In the genomic region with DNA sequence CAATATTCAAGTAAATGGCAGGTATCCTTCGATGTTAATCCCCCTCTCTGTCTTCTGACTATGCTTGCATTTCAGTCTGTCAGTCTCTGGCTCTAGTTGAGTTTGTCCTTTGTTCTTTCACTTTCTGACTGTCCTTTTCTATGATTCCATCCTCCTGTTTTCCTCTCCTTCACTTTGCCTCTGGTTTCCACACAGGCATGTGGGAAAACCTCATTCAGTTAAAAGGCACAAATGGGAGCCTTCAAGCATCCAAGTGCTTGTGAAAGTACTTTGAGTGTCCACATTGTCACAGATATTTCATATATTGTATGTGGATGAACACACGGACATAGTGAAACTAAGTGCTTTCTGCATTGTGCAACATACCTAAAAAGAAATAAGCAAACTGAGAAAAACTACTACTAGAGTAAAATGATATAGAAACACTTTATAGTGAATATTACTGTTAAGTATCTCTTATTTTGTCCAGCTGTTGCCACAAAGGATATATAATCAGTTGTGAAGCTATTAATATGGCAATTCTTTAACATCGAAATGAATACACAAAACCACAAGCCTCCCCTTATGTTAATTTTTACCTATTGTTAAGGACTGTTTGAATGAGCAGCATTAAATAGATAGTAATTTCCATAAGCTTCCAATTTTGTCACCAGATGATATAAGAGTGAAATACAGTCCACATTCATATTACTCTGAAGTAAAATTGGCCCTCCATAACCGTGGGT, we compare ENCODE assay signal across 11 cellular contexts.
DNase-seq lines count a peak whose midpoint lies in the region; ATAC-seq, FAIRE-seq and TF ChIP-seq lines count a peak whose summit lies in the region.
"Had no signal": no experiment of that assay in that cellular context is flagged by ENCODE, and none has a peak within 500 bp of the region (broad histone marks: within the 10 kb centered on the region; RNA-seq: fewer than 3 reads in every experiment).

No MANE protein-coding gene starts in this region.

- no peaks in the 10 kb centered on the region for H3K9me3 ChIP-seq in small intestine (ENCODE audit: control insufficient read depth, low read depth)
- no peaks in the 10 kb centered on the region for H3K9me3 ChIP-seq in SK-N-SH
- no peaks in the 10 kb centered on the region for H3K9me3 ChIP-seq in gastroesophageal sphincter

- peaks cover 63% of the 10 kb centered on the region for H3K79me2 ChIP-seq in SK-N-SH (ENCODE audit: insufficient read depth)

- H3K4me3 Mint-ChIP-seq in activated CD8-positive, alpha-beta memory T cell treated with anti-CD3 and anti-CD28 coated beads, Interleukin-2, amount 10 ng/mL, durations not matched to agents 7 days and 5 days: peak overlapping the region; percentile 89
- peak overlapping the region; percentile 37 for H3K4me3 Mint-ChIP-seq in activated B cell treated with CpG ODN at 0.5 μM for 24 hours

- H2AFZ ChIP-seq in SK-N-SH (ENCODE audit: low read depth): no peak overlapping the region

- peaks cover 42% of the 10 kb centered on the region for H3K36me3 Mint-ChIP-seq in activated CD8-positive, alpha-beta memory T cell treated with anti-CD3 and anti-CD28 coated beads, Interleukin-2, amount 10 ng/mL, durations not matched to agents 7 days and 5 days
- H3K36me3 Mint-ChIP-seq in activated B cell treated with CpG ODN at 0.5 μM for 24 hours (ENCODE audit: low read depth): peaks cover 69% of the 10 kb centered on the region

- no peak for TF ChIP-seq POLR2A in gastroesophageal sphincter (IDR thresholded peaks at IDR 0.05)

- H3K4me1 Mint-ChIP-seq in activated CD8-positive, alpha-beta memory T cell treated with anti-CD3 and anti-CD28 coated beads, Interleukin-2, amount 10 ng/mL, durations not matched to agents 7 days and 5 days: peaks cover 51% of the 10 kb centered on the region
- H3K4me1 Mint-ChIP-seq in activated B cell treated with CpG ODN at 0.5 μM for 24 hours: peaks cover 63% of the 10 kb centered on the region

- DNase-seq in activated CD8-positive, alpha-beta memory T cell treated with anti-CD3 and anti-CD28 coated beads, Interleukin-2, amount 10 ng/mL, durations not matched to agents 7 days and 5 days: no peak
- DNase-seq in activated CD8-positive, alpha-beta memory T cell treated with anti-CD3 and anti-CD28 coated beads, Interleukin-2, amount 50 U/mL, for 4 hours: no peak
- DNase-seq in activated B cell treated with CpG ODN at 0.5 μM for 24 hours (no peak), small intestine (peak; percentile 22), SK-N-SH (no peak), NCI-H2171 treated with DMSO at 0.1 percent for 48 hours (lab: John Stamatoyannopoulos, UW) (no peak)
- DNase-seq: GOT3, NCI-H1436 treated with DMSO at 0.1 percent for 48 hours had no signal

- no peaks in the 10 kb centered on the region for H3K9me3 Mint-ChIP-seq in activated CD8-positive, alpha-beta memory T cell treated with anti-CD3 and anti-CD28 coated beads, Interleukin-2, amount 10 ng/mL, durations not matched to agents 7 days and 5 days (ENCODE audit: low read depth)
- H3K9me3 Mint-ChIP-seq in activated B cell treated with CpG ODN at 0.5 μM for 24 hours: no peaks in the 10 kb centered on the region

- WGBS in small intestine, 3 donors: 53 to 73% (median 66%) methylated on average over 4 of the region's 4 CpGs
- WGBS in SK-N-SH (ENCODE audit: low lambda C conversion rate): 91% methylated on average over 4 of the region's 4 CpGs
- WGBS in gastroesophageal sphincter (ENCODE audit: low coverage in 1 of 2), 2 donors: 69% methylated on average over 4 of the region's 4 CpGs

- peak overlapping the region; percentile 99 for H3K27ac Mint-ChIP-seq in activated CD8-positive, alpha-beta memory T cell treated with anti-CD3 and anti-CD28 coated beads, Interleukin-2, amount 10 ng/mL, durations not matched to agents 7 days and 5 days
- H3K27ac Mint-ChIP-seq in activated B cell treated with CpG ODN at 0.5 μM for 24 hours: peak overlapping the region; percentile 46

- H3K4me1 ChIP-seq in small intestine (ENCODE audit: control insufficient read depth in 2 of 2, insufficient read depth in 1 of 2, low read depth in 1 of 2, low read length in 1 of 2) (peaks cover 3 to 17% of the 10 kb centered on the region in 2 donors), SK-N-SH (ENCODE audit: control insufficient read depth in 1 of 2, insufficient read depth in 2 of 2, low read depth in 1 of 2, low read length in 1 of 2) (peaks cover 32 to 35% of the 10 kb centered on the region in 2 experiments), gastroesophageal sphincter (peaks cover 15 to 82% (median 22%) of the 10 kb centered on the region in 3 donors)

- H4K20me1 ChIP-seq in SK-N-SH (ENCODE audit: insufficient read depth): peaks cover 33% of the 10 kb centered on the region

- no peak overlapping the region for H3K4me2 ChIP-seq in SK-N-SH

- H3K4me3 ChIP-seq in small intestine (ENCODE audit: low read depth in 1 of 2, low read length in 2 of 2): no peak overlapping the region
- no peak overlapping the region for H3K4me3 ChIP-seq in SK-N-SH (ENCODE audit: low read depth in 2 of 2, low read length in 1 of 2)
- H3K4me3 ChIP-seq in gastroesophageal sphincter: no peak overlapping the region

- H3K27me3 ChIP-seq in small intestine (ENCODE audit: control insufficient read depth in 2 of 2, insufficient read depth in 2 of 2, low read length in 2 of 2) (no peaks in the 10 kb centered on the region), SK-N-SH (ENCODE audit: insufficient read depth) (no peaks in the 10 kb centered on the region), gastroesophageal sphincter (no peaks in the 10 kb centered on the region)

- TF ChIP-seq EP300 in SK-N-SH (IDR thresholded peaks at IDR 0.05; ENCODE audit: borderline replicate concordance in 1 of 2, low read depth in 1 of 2, low read length in 1 of 2) (no peak), gastroesophageal sphincter (IDR thresholded peaks at IDR 0.05) (no peak)

- H3F3A ChIP-seq in SK-N-SH (replicated peaks; ENCODE audit: insufficient read depth): peaks cover 30% of the 10 kb centered on the region

- H3K27ac ChIP-seq in small intestine (ENCODE audit: low read depth in 1 of 2, low read length in 1 of 2) (peak overlapping the region in 1 of 2 donors; percentile 4), SK-N-SH (ENCODE audit: low read depth in 2 of 2, low read length in 1 of 2) (no peak overlapping the region), gastroesophageal sphincter (peak overlapping the region in 2 of 4 donors; percentile 34 to 71)

- intact Hi-C loops in activated B cell treated with CpG ODN at 0.5 μM for 24 hours (cut with micrococcal nuclease): loop anchor here (5.0 kb wide), 1 partner anchor 33 kb away; no protein-coding TSS in a partner anchor

- no peaks in the 10 kb centered on the region for H3K27me3 Mint-ChIP-seq in activated CD8-positive, alpha-beta memory T cell treated with anti-CD3 and anti-CD28 coated beads, Interleukin-2, amount 10 ng/mL, durations not matched to agents 7 days and 5 days
- H3K27me3 Mint-ChIP-seq in activated B cell treated with CpG ODN at 0.5 μM for 24 hours: no peaks in the 10 kb centered on the region

- ATAC-seq in activated CD8-positive, alpha-beta memory T cell treated with anti-CD3 and anti-CD28 coated beads, Interleukin-2, amount 10 ng/mL, durations not matched to agents 7 days and 5 days: peak; percentile 55
- ATAC-seq in HG02642 (IDR thresholded peaks at IDR 0.05; ENCODE audit: poor library complexity, unreplicated experiment) (peak; percentile 46), activated B cell treated with CpG ODN at 0.5 μM for 24 hours (ENCODE audit: low read depth) (no peak), gastroesophageal sphincter (no peak)

- peaks cover 0 to 9% of the 10 kb centered on the region in 2 donors for H3K36me3 ChIP-seq in small intestine (ENCODE audit: control insufficient read depth in 2 of 2, insufficient read depth in 2 of 2, low read length in 2 of 2)
- peaks cover 53 to 68% of the 10 kb centered on the region in 2 experiments for H3K36me3 ChIP-seq in SK-N-SH (replicated peaks in 1 of 2; ENCODE audit: control insufficient read depth in 1 of 2, insufficient read depth in 2 of 2, low read length in 1 of 2)
- H3K36me3 ChIP-seq in gastroesophageal sphincter: peaks cover 0 to 17% of the 10 kb centered on the region in 2 donors

- CTCF ChIA-PET in activated CD8-positive, alpha-beta memory T cell treated with anti-CD3 and anti-CD28 coated beads, Interleukin-2, amount 10 ng/mL, durations not matched to agents 7 days and 5 days (lab: Charles Lee): interaction anchor here (0.7 to 1.9 kb wide), 4 partner anchors 8 to 424 kb away, joined by 3 to 8 read pairs (median 3); no protein-coding TSS in a partner anchor
- CTCF ChIA-PET in activated B cell treated with CpG ODN at 0.5 μM for 24 hours (lab: Charles Lee) (interaction anchor here (1.0 to 2.4 kb wide), 2 partner anchors 424 to 515 kb away, joined by 3 to 10 read pairs; no protein-coding TSS in a partner anchor), SK-N-SH (lab: Yijun Ruan, JAX) (interaction anchor here (0.8 to 1.0 kb wide), 2 partner anchors 13 to 38 kb away, joined by 3 to 4 read pairs; no protein-coding TSS in a partner anchor)

- TF ChIP-seq RAD21 in SK-N-SH (IDR thresholded peaks at IDR 0.05; ENCODE audit: low read length): no peak

- TF ChIP-seq CTCF in activated B cell treated with CpG ODN at 0.5 μM for 24 hours (IDR thresholded peaks at IDR 0.05): no peak
- TF ChIP-seq CTCF in SK-N-SH (IDR thresholded peaks at IDR 0.05): no peak
- no peak for TF ChIP-seq CTCF in gastroesophageal sphincter (IDR thresholded peaks at IDR 0.05)

- H3K9me2 ChIP-seq in SK-N-SH: no peaks in the 10 kb centered on the region

- H3K9ac ChIP-seq in SK-N-SH: no peak overlapping the region

- FAIRE-seq in small intestine (lab: Jason Lieb, UNC): no peak
- FAIRE-seq: keratinocyte had no signal

- POLR2A ChIA-PET in activated B cell treated with CpG ODN at 0.5 μM for 24 hours (lab: Charles Lee) (interaction anchor here (0.6 kb wide), 1 partner anchor 1301 kb away, joined by 3 read pairs; no protein-coding TSS in a partner anchor), SK-N-SH (lab: Yijun Ruan, JAX) (no interaction called here)

TF ChIP-seq in SK-N-SH, 30 proteins besides CTCF, POLR2A, EP300 and RAD21 (continues in another document):
- TF ChIP-seq FOXJ3 (CRISPR knock-in tag; IDR thresholded peaks at IDR 0.05): no peak
- TF ChIP-seq POLR2AphosphoS5 (IDR thresholded peaks at IDR 0.05; ENCODE audit: low read depth, low read length): no peak
- TF ChIP-seq, protein P1, sequence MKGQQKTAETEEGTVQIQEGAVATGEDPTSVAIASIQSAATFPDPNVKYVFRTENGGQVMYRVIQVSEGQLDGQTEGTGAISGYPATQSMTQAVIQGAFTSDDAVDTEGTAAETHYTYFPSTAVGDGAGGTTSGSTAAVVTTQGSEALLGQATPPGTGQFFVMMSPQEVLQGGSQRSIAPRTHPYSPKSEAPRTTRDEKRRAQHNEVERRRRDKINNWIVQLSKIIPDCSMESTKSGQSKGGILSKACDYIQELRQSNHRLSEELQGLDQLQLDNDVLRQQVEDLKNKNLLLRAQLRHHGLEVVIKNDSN (IDR thresholded peaks at IDR 0.05; ENCODE audit: borderline replicate concordance, low read depth): no peak
- no peak for TF ChIP-seq NRF1 (IDR thresholded peaks at IDR 0.05; ENCODE audit: low read depth, low read length)

Comparison
In these comparisons a context has a peak if more than half of its experiments do, and no peak if none do; other contexts are left out.
1. ATAC-seq: peak in activated CD8-positive, alpha-beta memory T cell treated with anti-CD3 and anti-CD28 coated beads, Interleukin-2, amount 10 ng/mL, durations not matched to agents 7 days and 5 days (single experiment) and HG02642 (single experiment); none in activated B cell treated with CpG ODN at 0.5 μM for 24 hours (single experiment) and gastroesophageal sphincter (single experiment).